8 cellular contexts compared by ENCODE assay signal in the genomic region with DNA sequence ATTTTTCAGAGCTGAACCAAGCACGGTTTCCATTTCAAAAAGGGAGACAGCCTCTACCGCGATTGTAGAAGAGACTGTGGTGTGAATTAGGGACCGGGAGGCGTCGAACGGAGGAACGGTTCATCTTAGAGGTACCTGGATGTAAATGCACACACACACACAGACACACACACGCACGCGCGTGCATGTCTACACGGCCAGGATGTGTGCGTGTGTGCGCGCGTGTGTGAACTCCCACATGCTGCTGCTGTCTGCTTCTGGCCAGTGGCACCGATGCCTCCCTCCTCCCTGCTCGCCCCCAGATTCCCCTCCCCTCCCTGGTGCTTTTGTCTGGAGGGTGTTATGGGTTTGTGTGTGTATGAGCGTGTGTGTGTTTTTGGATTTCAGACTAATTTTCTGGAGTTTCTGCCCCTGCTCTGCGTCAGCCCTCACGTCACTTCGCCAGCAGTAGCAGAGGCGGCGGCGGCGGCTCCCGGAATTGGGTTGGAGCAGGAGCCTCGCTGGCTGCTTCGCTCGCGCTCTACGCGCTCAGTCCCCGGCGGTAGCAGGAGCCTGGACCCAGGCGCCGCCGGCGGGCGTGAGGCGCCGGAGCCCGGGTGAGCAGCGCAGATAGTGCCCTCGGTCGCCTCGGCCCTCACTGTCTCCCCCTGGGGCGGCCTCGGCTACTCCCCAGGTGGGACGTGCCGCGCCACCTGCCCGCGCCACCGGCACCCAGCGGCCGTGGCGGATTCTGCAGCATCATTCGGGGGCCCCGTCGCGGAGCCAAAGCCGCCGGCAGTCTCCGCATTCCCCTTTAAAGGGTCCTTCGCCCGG. TPM values are rescaled to one million over a fixed set of nuclear protein-coding genes. Genes with fewer than 3 reads are reported as not detected.
DNase-seq lines count a peak whose midpoint lies in the region; ATAC-seq and TF ChIP-seq lines count a peak whose summit lies in the region.

A gene (plus strand): TSS at position 437 of the 813 bp plus-strand sequence. CDS start 1,020 bp downstream, outside the sequence.

- CTCF ChIA-PET in A673 (lab: Charles Lee) (no interaction called here), PC-3 (lab: Charles Lee) (no interaction called here)

- H2AFZ ChIP-seq in PC-3 (ENCODE audit: low read length) = peak within 1 kb of the TSS; percentile 38; the same call in 1 of the 2 replicates

- H3K36me3 ChIP-seq in A673 (ENCODE audit: insufficient read depth, low read length, poor library complexity, severe bottlenecking) (no peaks in the 10 kb centered on the region), PC-3 (ENCODE audit: low read depth, low read length) (no peaks in the 10 kb centered on the region), duodenal mucosa (ENCODE audit: control insufficient read depth in 1 of 2, insufficient read depth in 2 of 2, low read length in 2 of 2) (no peaks in the 10 kb centered on the region), liver (ENCODE audit: control insufficient read depth in 4 of 4, insufficient read depth in 3 of 4, low read depth in 1 of 4, low read length in 3 of 4) (no peaks in the 10 kb centered on the region), stomach (no peaks in the 10 kb centered on the region)

- peak; percentile 18 for DNase-seq in A673 (ENCODE audit: low spot score)
- DNase-seq in PC-3 = no peak
- no peak for DNase-seq in stomach
- DNase-seq in epidermal melanocyte (ENCODE audit: insufficient read length, low spot score) = no peak
- no peak for DNase-seq in UCSD-AML1 (lab: John Stamatoyannopoulos, UW; ENCODE audit: unreplicated experiment)

- no peaks in the 10 kb centered on the region for H3K9me2 ChIP-seq in PC-3 (replicated peaks; ENCODE audit: low read length)

- TF ChIP-seq CTCF in A673 (conservative IDR thresholded peaks at IDR 0.05; ENCODE audit: low read depth, low read length) (no peak), PC-3 (conservative IDR thresholded peaks at IDR 0.05; ENCODE audit: low read depth, low read length) (no peak), liver (IDR thresholded peaks at IDR 0.05; ENCODE audit: low read depth, low read length, missing input control) (no peak), stomach (IDR thresholded peaks at IDR 0.05) (no peak)

- no TSS peak for BruUV-seq in A673 (replicated peaks; lab: Mats Ljungman, UMichigan)
- BruUV-seq in PC-3 (replicated peaks; lab: Mats Ljungman, UMichigan) = no TSS peak

- TF ChIP-seq EP300 in stomach (IDR thresholded peaks at IDR 0.05) = no peak

- H3K27ac ChIP-seq in A673 (ENCODE audit: low read depth, low read length, poor library complexity, severe bottlenecking) = no peak within 1 kb of the TSS
- no peak within 1 kb of the TSS for H3K27ac ChIP-seq in PC-3 (ENCODE audit: low read length)
- no peak within 1 kb of the TSS for H3K27ac ChIP-seq in duodenal mucosa (ENCODE audit: low read depth, low read length)
- no peak within 1 kb of the TSS for H3K27ac ChIP-seq in liver (ENCODE audit: low read depth in 1 of 2, low read length in 2 of 2)
- peak within 1 kb of the TSS in 3 of 5 donors; percentile 10 to 49 (median 20) for H3K27ac ChIP-seq in stomach

- POLR2A ChIA-PET in A673 (lab: Charles Lee; ENCODE audit: low non-redundant PET) = no interaction called here
- POLR2A ChIA-PET in PC-3 (lab: Charles Lee; ENCODE audit: unreplicated experiment) = no interaction called here

- peak within 1 kb of the TSS; percentile 49 for H3K4me2 ChIP-seq in PC-3 (ENCODE audit: low read length)

- H3K4me1 ChIP-seq in A673 (ENCODE audit: insufficient read depth, low read length, poor library complexity, severe bottlenecking) (peaks cover 5% of the 10 kb centered on the region), PC-3 (ENCODE audit: insufficient read depth, low read length) (no peaks in the 10 kb centered on the region), duodenal mucosa (ENCODE audit: control insufficient read depth in 1 of 2, insufficient read depth in 2 of 2, low read length in 2 of 2) (peaks cover 10 to 13% of the 10 kb centered on the region in 2 donors), liver (ENCODE audit: control insufficient read depth in 4 of 4, insufficient read depth in 4 of 4, low read length in 3 of 4) (peaks cover 10 to 32% (median 31%) of the 10 kb centered on the region in 4 donors), stomach (peaks cover 31 to 38% (median 34%) of the 10 kb centered on the region in 4 donors)

- H3K9ac ChIP-seq in PC-3 (ENCODE audit: low read length) (no peak within 1 kb of the TSS), duodenal mucosa (ENCODE audit: low read depth in 1 of 2, low read length in 2 of 2) (no peak within 1 kb of the TSS), liver (ENCODE audit: low read depth in 1 of 2, low read length in 2 of 2) (no peak within 1 kb of the TSS)

- H3K9me3 ChIP-seq in A673 (ENCODE audit: low read depth, low read length, poor library complexity, severe bottlenecking) = no peaks in the 10 kb centered on the region
- no peaks in the 10 kb centered on the region for H3K9me3 ChIP-seq in PC-3 (ENCODE audit: low read length)
- no peaks in the 10 kb centered on the region for H3K9me3 ChIP-seq in duodenal mucosa (ENCODE audit: control insufficient read depth in 1 of 2, low read length in 2 of 2)
- H3K9me3 ChIP-seq in liver (ENCODE audit: control insufficient read depth in 4 of 4, low read length in 3 of 4) = no peaks in the 10 kb centered on the region
- H3K9me3 ChIP-seq in stomach = no peaks in the 10 kb centered on the region

- ATAC-seq in GM18517 (IDR thresholded peaks at IDR 0.05; ENCODE audit: unreplicated experiment) = peak; percentile 40
- no peak for ATAC-seq in PC-3

- H3K4me3 ChIP-seq in A673 (ENCODE audit: low read depth, low read length, poor library complexity, severe bottlenecking) (peak within 1 kb of the TSS; percentile 31), PC-3 (ENCODE audit: low read length) (peak within 1 kb of the TSS; percentile 43), duodenal mucosa (ENCODE audit: low read depth in 1 of 2, low read length in 2 of 2) (peak within 1 kb of the TSS; percentile 30 to 32), liver (ENCODE audit: low read depth in 1 of 3, low read length in 3 of 3) (peak within 1 kb of the TSS; percentile 42 to 53 (median 48)), stomach (peak within 1 kb of the TSS; percentile 38 to 52 (median 46))

- WGBS in liver = 3% methylated on average over 68 of the region's 68 CpGs
- 1 to 2% (median 2%) methylated on average over 45 to 68 of the region's 68 CpGs for WGBS in stomach, 5 donors

- H4K20me1 ChIP-seq in PC-3 (ENCODE audit: low read length) = no peaks in the 10 kb centered on the region

- no peak for TF ChIP-seq RAD21 in liver (IDR thresholded peaks at IDR 0.05)

- H3K27me3 ChIP-seq in A673 (replicated peaks; ENCODE audit: insufficient read depth, low read depth, low read length, poor library complexity) (peaks cover 87% of the 10 kb centered on the region), PC-3 (ENCODE audit: low read length) (peaks cover 13% of the 10 kb centered on the region), duodenal mucosa (ENCODE audit: control insufficient read depth in 1 of 2, insufficient read depth in 2 of 2, low read length in 2 of 2) (peaks cover 34 to 48% of the 10 kb centered on the region in 2 donors), liver (ENCODE audit: control insufficient read depth in 4 of 4, insufficient read depth in 4 of 4, low read length in 3 of 4) (peaks cover 3 to 22% (median 17%) of the 10 kb centered on the region in 4 donors), stomach (peaks cover 0 to 62% (median 44%) of the 10 kb centered on the region in 3 donors)

- TF ChIP-seq POLR2A in stomach (IDR thresholded peaks at IDR 0.05) = no peak

- intact Hi-C loops in A673 (cut with micrococcal nuclease; ENCODE audit: unreplicated experiment) = loop anchor here (10.0 kb wide), 1 partner anchor 285 kb away; no protein-coding TSS in a partner anchor
- intact Hi-C loops in PC-3 (cut with micrococcal nuclease) = no loop called here
- intact Hi-C loops in stomach (cut with DNase I; ENCODE audit: low total_unique reads) = no loop called here

- H3F3A ChIP-seq in PC-3 (ENCODE audit: low read length, unreplicated experiment) = no peaks in the 10 kb centered on the region

- H3K79me2 ChIP-seq in PC-3 (ENCODE audit: low read length) = no peaks in the 10 kb centered on the region

TF ChIP-seq in liver, 16 proteins besides CTCF, POLR2A, EP300 and RAD21:
- TF ChIP-seq, protein P1, sequence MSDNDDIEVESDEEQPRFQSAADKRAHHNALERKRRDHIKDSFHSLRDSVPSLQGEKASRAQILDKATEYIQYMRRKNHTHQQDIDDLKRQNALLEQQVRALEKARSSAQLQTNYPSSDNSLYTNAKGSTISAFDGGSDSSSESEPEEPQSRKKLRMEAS (IDR thresholded peaks at IDR 0.05) = no peak
- no peak for TF ChIP-seq HNF4A (conservative IDR thresholded peaks at IDR 0.05)
- TF ChIP-seq, protein P2, sequence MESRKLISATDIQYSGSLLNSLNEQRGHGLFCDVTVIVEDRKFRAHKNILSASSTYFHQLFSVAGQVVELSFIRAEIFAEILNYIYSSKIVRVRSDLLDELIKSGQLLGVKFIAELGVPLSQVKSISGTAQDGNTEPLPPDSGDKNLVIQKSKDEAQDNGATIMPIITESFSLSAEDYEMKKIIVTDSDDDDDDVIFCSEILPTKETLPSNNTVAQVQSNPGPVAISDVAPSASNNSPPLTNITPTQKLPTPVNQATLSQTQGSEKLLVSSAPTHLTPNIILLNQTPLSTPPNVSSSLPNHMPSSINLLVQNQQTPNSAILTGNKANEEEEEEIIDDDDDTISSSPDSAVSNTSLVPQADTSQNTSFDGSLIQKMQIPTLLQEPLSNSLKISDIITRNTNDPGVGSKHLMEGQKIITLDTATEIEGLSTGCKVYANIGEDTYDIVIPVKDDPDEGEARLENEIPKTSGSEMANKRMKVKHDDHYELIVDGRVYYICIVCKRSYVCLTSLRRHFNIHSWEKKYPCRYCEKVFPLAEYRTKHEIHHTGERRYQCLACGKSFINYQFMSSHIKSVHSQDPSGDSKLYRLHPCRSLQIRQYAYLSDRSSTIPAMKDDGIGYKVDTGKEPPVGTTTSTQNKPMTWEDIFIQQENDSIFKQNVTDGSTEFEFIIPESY (IDR thresholded peaks at IDR 0.05) = no peak
- no peak for TF ChIP-seq FOXA1 (IDR thresholded peaks at IDR 0.05)

RNA-seq across cellular contexts. Expression of the gene that starts here (rescaled TPM):
- 0.04 and 0.06 TPM in 2 replicates for total RNA-seq in A673 (2021)
- total RNA-seq in PC-3 (2014; rRNA removed) = not detected in 2 replicates
- 1 to 10 TPM in 1 of 2 donors, under 1 TPM in 1; 0.56 to 1.4 TPM for total RNA-seq in liver
- polyA plus RNA-seq in liver = under 1 TPM; 0.26 to 0.55 TPM
- total RNA-seq in stomach = 1 to 10 TPM; 1.4 to 8.8 (median 3.2) TPM
- 1 to 10 TPM in 1 of 3 donors, under 1 TPM in 2; 0.06 to 3.0 (median 0.15) TPM for polyA plus RNA-seq in stomach

Comparison
In these comparisons a context has a peak if more than half of its experiments do, and no peak if none do; other contexts are left out.
1. Peak in DNase-seq and H3K4me3 ChIP-seq in A673; RNA of the gene not detected or under 1 TPM.
2. H3K27ac ChIP-seq: peak in stomach (3 of 5); none in A673 (single experiment), PC-3 (single experiment), duodenal mucosa (single experiment) and liver (0 of 2).
3. Peak in every context shown above with its lines, with median percentiles within 50 percentile points of each other: H3K4me3 ChIP-seq.